Comparison of ENCODE assay signal across 16 cellular contexts in genomic region chr10:102603946-102604345, GRCh38. TPM values are rescaled to one million over a fixed set of nuclear protein-coding genes. Genes with fewer than 3 reads are reported as not detected.
DNase-seq lines count a peak whose midpoint lies in the region; ATAC-seq and TF ChIP-seq lines count a peak whose summit lies in the region.
"Had no signal": no experiment of that assay in that cellular context is flagged by ENCODE, and none has a peak within 500 bp of the region (broad histone marks: within the 10 kb centered on the region; RNA-seq: fewer than 3 reads in every experiment).

No MANE protein-coding gene starts in this region.

- no peaks in the 10 kb centered on the region for H3K9me3 Mint-ChIP-seq in stimulated activated naive CD8-positive, alpha-beta T cell treated with anti-CD3 and anti-CD28 coated beads, Interleukin-15, amount 100 ng/mL, for 72 hours
- H3K9me3 Mint-ChIP-seq: activated T-cell treated with anti-CD3 and anti-CD28 coated beads, Interleukin-2, amount 50 U/mL, for 72 hours; brain had no signal

- ATAC-seq in stimulated activated naive CD8-positive, alpha-beta T cell treated with anti-CD3 and anti-CD28 coated beads, Interleukin-15, amount 100 ng/mL, for 72 hours: no peak
- ATAC-seq: activated T-cell treated with anti-CD3 and anti-CD28 coated beads, Interleukin-2, amount 50 U/mL, for 72 hours had no signal

- no peaks in the 10 kb centered on the region for H3K27me3 ChIP-seq in adipocyte (replicated peaks; ENCODE audit: control insufficient read depth, insufficient read depth, low read length)
- H3K27me3 ChIP-seq in right atrium auricular region: no peaks in the 10 kb centered on the region
- H3K27me3 ChIP-seq in smooth muscle cell (ENCODE audit: low read depth): no peaks in the 10 kb centered on the region
- H3K27me3 ChIP-seq: neutrophil had no signal

- H3K27ac Mint-ChIP-seq in stimulated activated naive CD8-positive, alpha-beta T cell treated with anti-CD3 and anti-CD28 coated beads, Interleukin-15, amount 100 ng/mL, for 72 hours: no peak overlapping the region
- H3K27ac Mint-ChIP-seq: activated CD4-positive, alpha-beta T cell treated with anti-CD3 and anti-CD28 coated beads for 36 hours; activated T-cell treated with anti-CD3 and anti-CD28 coated beads, Interleukin-2, amount 50 U/mL, for 72 hours had no signal

- H3K4me3 ChIP-seq in adipocyte (ENCODE audit: low read length) (peak overlapping the region; percentile 8), right atrium auricular region (no peak overlapping the region), smooth muscle cell (no peak overlapping the region)
- H3K4me3 ChIP-seq: SK-N-MC had no signal

- no peaks in the 10 kb centered on the region for H3K9me3 ChIP-seq in adipocyte (ENCODE audit: control insufficient read depth, low read length)
- H3K9me3 ChIP-seq in right atrium auricular region: no peaks in the 10 kb centered on the region
- no peaks in the 10 kb centered on the region for H3K9me3 ChIP-seq in smooth muscle cell (replicated peaks; ENCODE audit: low read depth)
- H3K9me3 ChIP-seq: neutrophil had no signal

- H4K20me1 ChIP-seq in smooth muscle cell (ENCODE audit: low read depth): no peaks in the 10 kb centered on the region

- peak overlapping the region; percentile 76 for H3K4me2 ChIP-seq in smooth muscle cell

- H3K27ac ChIP-seq in right atrium auricular region (peak overlapping the region; percentile 54 to 84), smooth muscle cell (ENCODE audit: low read depth) (peak overlapping the region; percentile 97)
- H3K27ac ChIP-seq: neutrophil, SK-N-MC had no signal

- WGBS in smooth muscle cell (ENCODE audit: low lambda C conversion rate): 31% methylated on average over 7 of the region's 7 CpGs

- no peak overlapping the region for H3K4me3 Mint-ChIP-seq in stimulated activated naive CD8-positive, alpha-beta T cell treated with anti-CD3 and anti-CD28 coated beads, Interleukin-15, amount 100 ng/mL, for 72 hours
- H3K4me3 Mint-ChIP-seq: activated CD4-positive, alpha-beta T cell treated with anti-CD3 and anti-CD28 coated beads for 36 hours; activated T-cell treated with anti-CD3 and anti-CD28 coated beads, Interleukin-2, amount 50 U/mL, for 72 hours; brain had no signal

- in situ Hi-C loops in KBM-7 (cut with MboI; ENCODE audit: low pct_unique_long_range_greater_than_20kb, low sequenced_read_pairs): no loop called here

- DNase-seq in KBM-7 (peak; percentile 76), adipocyte (ENCODE audit: low read depth) (no peak), right atrium auricular region (ENCODE audit: low spot score) (no peak), smooth muscle cell (lab: John Stamatoyannopoulos, UW; ENCODE audit: unreplicated experiment) (no peak), NCI-H446 treated with DMSO at 0.1 percent for 48 hours (lab: John Stamatoyannopoulos, UW) (no peak), SHP77 (lab: John Stamatoyannopoulos, UW) (no peak), glomerular visceral epithelial cell (ENCODE audit: extremely low spot score) (no peak)
- DNase-seq in stimulated activated naive CD8-positive, alpha-beta T cell treated with anti-CD3 and anti-CD28 coated beads, Interleukin-15, amount 100 ng/mL, for 72 hours: no peak
- DNase-seq: activated CD4-positive, alpha-beta T cell treated with anti-CD3 and anti-CD28 coated beads for 36 hours; activated T-cell treated with anti-CD3 and anti-CD28 coated beads, Interleukin-2, amount 50 U/mL, for 72 hours; NCI-H1417 treated with DMSO at 0.1 percent for 48 hours; NCI-H524; stimulated activated naive CD4-positive, alpha-beta T cell treated with Interleukin-2 at 50 U/mL for 16 hours had no signal

- no peaks in the 10 kb centered on the region for H3K79me2 ChIP-seq in smooth muscle cell (ENCODE audit: low read depth)

- H3K36me3 ChIP-seq in adipocyte (ENCODE audit: control insufficient read depth, insufficient read depth, low read length, severe bottlenecking) (no peaks in the 10 kb centered on the region), right atrium auricular region (peaks cover 7% of the 10 kb centered on the region), smooth muscle cell (ENCODE audit: low read depth) (no peaks in the 10 kb centered on the region)

- H3F3A ChIP-seq in smooth muscle cell (ENCODE audit: low read depth): peaks cover 37% of the 10 kb centered on the region

- no peak overlapping the region for H2AFZ ChIP-seq in smooth muscle cell (ENCODE audit: low read depth)

- H3K4me1 ChIP-seq in adipocyte (ENCODE audit: control insufficient read depth, insufficient read depth, low read length) (peaks cover 73% of the 10 kb centered on the region), right atrium auricular region (peaks cover 0 to 71% of the 10 kb centered on the region in 2 donors), smooth muscle cell (ENCODE audit: low read depth) (peaks cover 18% of the 10 kb centered on the region)

- H3K4me1 Mint-ChIP-seq in stimulated activated naive CD8-positive, alpha-beta T cell treated with anti-CD3 and anti-CD28 coated beads, Interleukin-15, amount 100 ng/mL, for 72 hours: peaks cover 23% of the 10 kb centered on the region

- H3K9ac ChIP-seq in adipocyte (ENCODE audit: low read length): peak overlapping the region; percentile 77
- peak overlapping the region; percentile 81 for H3K9ac ChIP-seq in smooth muscle cell (ENCODE audit: low read depth)

- H3K27me3 Mint-ChIP-seq in stimulated activated naive CD8-positive, alpha-beta T cell treated with anti-CD3 and anti-CD28 coated beads, Interleukin-15, amount 100 ng/mL, for 72 hours: no peaks in the 10 kb centered on the region
- H3K27me3 Mint-ChIP-seq: activated CD4-positive, alpha-beta T cell treated with anti-CD3 and anti-CD28 coated beads for 36 hours; brain had no signal

- no peak for TF ChIP-seq CTCF in right atrium auricular region (IDR thresholded peaks at IDR 0.05)
- TF ChIP-seq CTCF in smooth muscle cell (IDR thresholded peaks at IDR 0.05; ENCODE audit: borderline replicate concordance, insufficient read depth, poor library complexity, severe bottlenecking): no peak

RNA-seq across cellular contexts. Expression of gene TRIM8, which starts 40.3 kb away (rescaled TPM):
- total RNA-seq in right atrium auricular region (100 to 1,000 TPM; 106 to 125 TPM), smooth muscle cell (64.1 and 78.8 TPM in 2 replicates)
- 77.8 and 78.0 TPM in 2 replicates for polyA plus RNA-seq in smooth muscle cell
